9 cellular contexts compared by ENCODE assay signal in the genomic region with DNA sequence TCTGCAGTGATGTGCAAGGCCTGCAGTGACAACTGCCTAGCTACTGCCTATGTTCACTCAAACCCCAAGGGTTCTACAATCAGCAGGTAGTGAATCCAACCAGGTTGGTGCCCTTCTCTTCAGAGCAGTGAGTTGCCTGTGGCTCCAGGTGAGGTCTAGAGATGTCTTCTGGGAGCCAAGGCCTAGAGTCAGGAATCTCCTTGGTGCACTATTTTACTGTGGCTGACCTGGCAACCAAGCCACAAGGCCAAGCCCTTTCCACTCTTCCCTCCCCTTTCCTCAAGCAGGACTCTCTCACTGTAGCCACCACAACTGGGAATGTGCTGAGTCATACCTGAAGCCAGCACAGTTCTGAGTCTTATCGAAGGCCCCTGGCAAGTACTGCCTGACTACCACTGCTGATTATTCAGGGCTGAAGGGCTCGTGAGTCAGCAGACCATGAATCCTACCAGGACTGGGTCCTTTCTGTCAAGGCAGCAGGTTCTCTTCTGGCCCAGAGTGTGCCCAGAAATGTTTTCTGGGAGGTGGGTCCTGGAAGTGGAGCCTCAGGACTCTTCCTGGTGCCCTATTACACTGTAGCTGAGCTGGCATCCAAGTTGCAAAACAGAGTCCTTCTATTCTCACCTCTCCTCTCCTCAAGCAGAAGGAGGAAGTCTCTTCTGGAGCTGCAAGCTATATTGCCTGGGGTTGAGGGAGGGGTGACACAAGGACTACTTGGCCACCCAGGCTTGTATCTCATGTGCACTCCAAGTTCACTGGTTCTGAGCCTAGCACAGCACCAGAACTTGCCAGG.
A peak's percentile ranks its signal among the peaks of the same experiment; 100 is the strongest.
DNase-seq lines count a peak whose midpoint lies in the region; ATAC-seq and TF ChIP-seq lines count a peak whose summit lies in the region.
"Had no signal": no experiment of that assay in that cellular context is flagged by ENCODE, and none has a peak within 500 bp of the region (broad histone marks: within the 10 kb centered on the region; RNA-seq: fewer than 3 reads in every experiment).

No MANE protein-coding gene starts in this region.

- ATAC-seq in GM19463 (IDR thresholded peaks at IDR 0.05; ENCODE audit: unreplicated experiment) (peak; percentile 45), GM21528 (IDR thresholded peaks at IDR 0.05; ENCODE audit: low FRiP score, unreplicated experiment) (no peak)

- no peaks in the 10 kb centered on the region for H3K36me3 ChIP-seq in SJCRH30
- no peaks in the 10 kb centered on the region for H3K36me3 ChIP-seq in skeletal muscle satellite cell (ENCODE audit: insufficient read depth, low read length)

- H3K4me1 ChIP-seq in SJCRH30 (no peaks in the 10 kb centered on the region), skeletal muscle satellite cell (ENCODE audit: control insufficient read depth, insufficient read depth, low read length) (peaks cover 17% of the 10 kb centered on the region)

- H3K27me3 ChIP-seq in SJCRH30 (no peaks in the 10 kb centered on the region), skeletal muscle satellite cell (ENCODE audit: control insufficient read depth, insufficient read depth, low read length) (no peaks in the 10 kb centered on the region)

- H3K27ac ChIP-seq in SJCRH30: no peak overlapping the region

- H3K9ac ChIP-seq in skeletal muscle satellite cell (ENCODE audit: low read depth, low read length): no peak overlapping the region

- DNase-seq in SJCRH30 (peak; percentile 39 to 45), fibroblast of pulmonary artery (ENCODE audit: low read depth) (peak; percentile 94), GM13976 (ENCODE audit: low spot score) (no peak), GM10266 (ENCODE audit: extremely low spot score) (no peak), T-helper 9 cell (no peak)
- DNase-seq: naive B cell had no signal

- TF ChIP-seq CTCF in fibroblast of pulmonary artery (IDR thresholded peaks at IDR 0.05; ENCODE audit: low read length, missing control alignments) (no peak), GM13976 (IDR thresholded peaks at IDR 0.05; ENCODE audit: borderline replicate concordance, control extremely low read depth, extremely low read depth, insufficient read depth, missing control alignments) (no peak), GM10266 (IDR thresholded peaks at IDR 0.05; ENCODE audit: control insufficient read depth, insufficient read depth, low read depth, missing control alignments) (no peak)

- H3K4me3 ChIP-seq in SJCRH30: no peak overlapping the region
- H3K4me3 ChIP-seq in fibroblast of pulmonary artery (replicated peaks; ENCODE audit: low read depth, low read length): no peak overlapping the region
- no peak overlapping the region for H3K4me3 ChIP-seq in skeletal muscle satellite cell (ENCODE audit: low read length)

- no peaks in the 10 kb centered on the region for H3K9me3 ChIP-seq in SJCRH30 (replicated peaks)
- H3K9me3 ChIP-seq in skeletal muscle satellite cell (replicated peaks; ENCODE audit: low read length): no peaks in the 10 kb centered on the region

- in situ Hi-C loops in GM13976 (cut with MboI; ENCODE audit: low sequenced_read_pairs, unreplicated experiment): no loop called here

- H3K4me2 ChIP-seq in skeletal muscle satellite cell (ENCODE audit: low read length): peak overlapping the region; percentile 19

Comparison
In these comparisons a context has a peak if more than half of its experiments do, and no peak if none do; other contexts are left out.
1. DNase-seq: peak in SJCRH30 (2 of 2) and fibroblast of pulmonary artery (single experiment); none in GM13976 (single experiment), GM10266 (single experiment) and T-helper 9 cell (single experiment).